ENCODE assay signal across 13 cellular contexts in genomic region chr15:90642464-90643300, GRCh38.
DNase-seq lines count a peak whose midpoint lies in the region; ATAC-seq and TF ChIP-seq lines count a peak whose summit lies in the region.
"Had no signal": no experiment of that assay in that cellular context is flagged by ENCODE, and none has a peak within 500 bp of the region (broad histone marks: within the 10 kb centered on the region; RNA-seq: fewer than 3 reads in every experiment).

No MANE protein-coding gene starts in this region.

- no peaks in the 10 kb centered on the region for H3K36me3 ChIP-seq in ovary

- intact Hi-C loops in cardiac septum (cut with DNase I): no loop called here
- intact Hi-C loops in right cardiac atrium (cut with DNase I): loop anchor here in 2 of 4 donors (10.0 kb wide), 2 partner anchors 52 to 132 kb away; no protein-coding TSS in a partner anchor
- intact Hi-C loops in dorsolateral prefrontal cortex (cut with DNase I): no loop called here
- intact Hi-C loops in posterior vena cava (cut with DNase I): loop anchor here in 1 of 2 donors (10.0 kb wide), 1 partner anchor 242 kb away; the partner anchor contains the start of gene FES
- intact Hi-C loops in ovary (cut with DNase I): loop anchor here in 1 of 4 donors (10.0 kb wide), 1 partner anchor 52 kb away; no protein-coding TSS in a partner anchor

- H3K27me3 ChIP-seq in right cardiac atrium (ENCODE audit: control insufficient read depth, insufficient read depth) (no peaks in the 10 kb centered on the region), dorsolateral prefrontal cortex (no peaks in the 10 kb centered on the region), ovary (no peaks in the 10 kb centered on the region)
- H3K27me3 ChIP-seq: pancreas had no signal

- no peak for TF ChIP-seq POLR2A in ovary (IDR thresholded peaks at IDR 0.05)

- no peak overlapping the region for H3K27ac ChIP-seq in right cardiac atrium (ENCODE audit: low read length)
- peak overlapping the region in 37 of 59 donors; percentile 0 to 82 (median 44) for H3K27ac ChIP-seq in dorsolateral prefrontal cortex
- no peak overlapping the region for H3K27ac ChIP-seq in ovary
- H3K27ac ChIP-seq: pancreas had no signal

- no peak for TF ChIP-seq EP300 in ovary (IDR thresholded peaks at IDR 0.05)

- H3K9me3 ChIP-seq in right cardiac atrium (ENCODE audit: control insufficient read depth, low read length): no peaks in the 10 kb centered on the region
- no peaks in the 10 kb centered on the region for H3K9me3 ChIP-seq in ovary
- H3K9me3 ChIP-seq: pancreas had no signal

- H3K4me3 ChIP-seq in right cardiac atrium (ENCODE audit: low read length) (no peak overlapping the region), dorsolateral prefrontal cortex (no peak overlapping the region), ovary (no peak overlapping the region)
- H3K4me3 ChIP-seq: pancreas had no signal

- H3K4me1 ChIP-seq in right cardiac atrium (ENCODE audit: control insufficient read depth, insufficient read depth, low read length) (no peaks in the 10 kb centered on the region), ovary (ENCODE audit: insufficient read depth) (peaks cover under 1% of the 10 kb centered on the region)
- H3K4me1 ChIP-seq: pancreas had no signal

- WGBS in right cardiac atrium: 91% methylated on average over 30 of the region's 30 CpGs
- WGBS in ovary, 3 donors: 88 to 90% (median 89%) methylated on average over 30 of the region's 30 CpGs

- TF ChIP-seq CTCF in dorsolateral prefrontal cortex (IDR thresholded peaks at IDR 0.05 in 54 of 56, conservative IDR thresholded peaks at IDR 0.05 in 2 of 56; ENCODE audit: low read depth in 1 of 56, partially characterized antibody in 56 of 56) (no peak), ovary (IDR thresholded peaks at IDR 0.05) (no peak)

- no peak for ATAC-seq in right cardiac atrium
- ATAC-seq: effector memory CD8-positive, alpha-beta T cell; pancreas had no signal

- DNase-seq in cardiac septum (ENCODE audit: low spot score): peak; percentile 24
- no peak for DNase-seq in right cardiac atrium
- DNase-seq in MV-4-11 (lab: John Stamatoyannopoulos, UW): peak; percentile 22
- DNase-seq in dorsolateral prefrontal cortex: no peak
- peak; percentile 78 for DNase-seq in posterior vena cava (ENCODE audit: low spot score)
- no peak for DNase-seq in 8988T
- DNase-seq in ovary: no peak
- DNase-seq in NCI-H2171 treated with DMSO at 0.1 percent for 48 hours (lab: John Stamatoyannopoulos, UW): no peak
- DNase-seq: anterior cingulate cortex; effector memory CD8-positive, alpha-beta T cell; hypothalamus; NCI-H345; pancreas had no signal

Comparison
In these comparisons a context has a peak if more than half of its experiments do, and no peak if none do; other contexts are left out.
1. DNase-seq: peak in cardiac septum (single experiment), MV-4-11 (single experiment) and posterior vena cava (single experiment); none in right cardiac atrium (0 of 3), dorsolateral prefrontal cortex (0 of 10), 8988T (single experiment), ovary (0 of 5) and NCI-H2171 treated with DMSO at 0.1 percent for 48 hours (single experiment).
2. H3K27ac ChIP-seq: peak in dorsolateral prefrontal cortex (37 of 59); none in right cardiac atrium (single experiment) and ovary (0 of 2).